ENCODE assay signal across 8 cellular contexts in the genomic region with DNA sequence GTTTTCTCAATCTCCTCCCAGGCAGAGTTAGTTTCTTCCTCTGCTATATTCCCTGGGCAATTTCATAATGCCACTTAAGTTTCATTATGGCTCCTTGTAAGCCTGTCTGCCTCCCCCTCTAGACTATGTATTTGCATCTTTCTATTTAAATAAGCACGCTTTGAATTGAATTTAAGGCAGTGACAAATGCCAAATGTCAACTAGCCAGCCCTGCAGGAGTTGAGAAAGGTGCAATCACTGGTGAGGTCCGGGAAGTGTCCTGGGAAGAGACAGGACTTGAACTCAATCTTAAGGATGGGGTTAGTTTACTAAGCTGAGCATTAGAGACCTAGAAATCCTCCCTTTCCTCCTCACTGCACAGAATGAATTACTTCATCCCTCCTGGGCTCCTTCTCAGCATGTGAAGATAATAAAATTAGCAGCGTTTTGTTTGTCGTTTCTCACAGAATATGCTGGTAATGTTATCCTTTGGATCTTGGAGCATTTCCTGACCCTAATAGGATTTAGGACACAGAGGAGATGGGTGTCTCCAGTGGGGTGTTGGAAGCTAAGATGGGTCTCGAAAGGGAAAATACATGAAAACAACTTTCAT. TPM values are rescaled to one million over a fixed set of nuclear protein-coding genes. Genes with fewer than 3 reads are reported as not detected.
DNase-seq lines count a peak whose midpoint lies in the region; ATAC-seq and TF ChIP-seq lines count a peak whose summit lies in the region.

No MANE protein-coding gene starts in this region.

- DNase-seq in GM12864 (ENCODE audit: low read depth) (no peak), mammary epithelial cell (no peak), DMS53 (lab: John Stamatoyannopoulos, UW) (no peak), activated gamma-delta T cell (lab: John Stamatoyannopoulos, UW) (no peak)

- dilution Hi-C loops in mammary epithelial cell (cut with HindIII; ENCODE audit: low sequenced_read_pairs) = no loop called here

- H3K4me3 ChIP-seq in GM12864 (ENCODE audit: low read depth, low read length) (peak overlapping the region; percentile 94), mammary epithelial cell (replicated peaks in 1 of 3; ENCODE audit: insufficient read depth in 1 of 3, low read depth in 2 of 3, low read length in 3 of 3) (peak overlapping the region; percentile 63 to 90 (median 68)), neutrophil (ENCODE audit: low read depth in 1 of 2, low read length in 1 of 2) (peak overlapping the region; percentile 94 to 97)

- peak overlapping the region; percentile 74 for H3K4me2 ChIP-seq in mammary epithelial cell (ENCODE audit: insufficient read depth, low read depth, low read length)

- H3K27ac ChIP-seq in mammary epithelial cell (ENCODE audit: insufficient read depth, low read depth, low read length) (peak overlapping the region; percentile 92), neutrophil (peak overlapping the region; percentile 88)

- H3K9me3 ChIP-seq in mammary epithelial cell (replicated peaks; ENCODE audit: insufficient read depth, low read length) = peaks cover 3% of the 10 kb centered on the region
- no peaks in the 10 kb centered on the region for H3K9me3 ChIP-seq in neutrophil

- H3K4me1 ChIP-seq in mammary epithelial cell (ENCODE audit: insufficient read depth, low read length) (peaks cover 39% of the 10 kb centered on the region), neutrophil (ENCODE audit: control insufficient read depth in 1 of 2, insufficient read depth in 1 of 2, low read depth in 1 of 2, low read length in 1 of 2) (peaks cover 14 to 19% of the 10 kb centered on the region in 2 experiments)

- 91% methylated on average over 5 of the region's 5 CpGs for WGBS in mammary epithelial cell (ENCODE audit: low coverage, missing lambda C conversion rate)

- BruUV-seq in mammary epithelial cell (replicated peaks; lab: Mats Ljungman, UMichigan) = no TSS peak

- H3K27me3 ChIP-seq in mammary epithelial cell (ENCODE audit: insufficient read depth, low read length) (no peaks in the 10 kb centered on the region), neutrophil (no peaks in the 10 kb centered on the region)

- H3K79me2 ChIP-seq in mammary epithelial cell (ENCODE audit: insufficient read depth, low read length) = peaks cover 30% of the 10 kb centered on the region

- CTCF ChIA-PET in mammary epithelial cell (lab: Charles Lee; ENCODE audit: low non-redundant PET) = no interaction called here

- ATAC-seq in HG03378 (IDR thresholded peaks at IDR 0.05; ENCODE audit: unreplicated experiment) = peak; percentile 25
- no peak for ATAC-seq in GM21619 (IDR thresholded peaks at IDR 0.05; ENCODE audit: unreplicated experiment)
- no peak for ATAC-seq in HG03280 (IDR thresholded peaks at IDR 0.05; ENCODE audit: unreplicated experiment)

- H2AFZ ChIP-seq in mammary epithelial cell (ENCODE audit: low read depth, low read length) = no peak overlapping the region

- H3K36me3 ChIP-seq in mammary epithelial cell (ENCODE audit: insufficient read depth, low read length) = no peaks in the 10 kb centered on the region
- H3K36me3 ChIP-seq in neutrophil = peaks cover 13% of the 10 kb centered on the region

- TF ChIP-seq CTCF in GM12864 (IDR thresholded peaks at IDR 0.05; ENCODE audit: low read depth, low read length, missing control alignments) (no peak), mammary epithelial cell (conservative IDR thresholded peaks at IDR 0.05 in 1 of 2, IDR thresholded peaks at IDR 0.05 in 1 of 2; ENCODE audit: extremely low read depth in 1 of 2, insufficient read depth in 1 of 2, low read depth in 1 of 2, low read length in 2 of 2) (no peak), neutrophil (IDR thresholded peaks at IDR 0.05) (no peak)

- intact Hi-C loops in mammary epithelial cell (cut with micrococcal nuclease) = no loop called here

- in situ Hi-C loops in mammary epithelial cell (cut with MboI; ENCODE audit: low sequenced_read_pairs in 2 of 2) = no loop called here

- H3K9ac ChIP-seq in mammary epithelial cell (ENCODE audit: insufficient read depth, low read length) = peak overlapping the region; percentile 95

- no peaks in the 10 kb centered on the region for H4K20me1 ChIP-seq in mammary epithelial cell (ENCODE audit: insufficient read depth, low read length)

RNA-seq across cellular contexts. Expression of a gene that starts 1.6 kb away (rescaled TPM):
- total RNA-seq in mammary epithelial cell = 10 to 100 TPM; 32.0 to 51.2 TPM
- polyA plus RNA-seq in mammary epithelial cell = 19.2 TPM
- polyA minus RNA-seq in mammary epithelial cell = 36.2 TPM

RNA-seq across cellular contexts. Expression of a gene that starts 25.3 kb away (rescaled TPM):
- 1 to 10 TPM; 5.2 to 6.8 TPM for total RNA-seq in mammary epithelial cell
- 5.7 TPM for polyA plus RNA-seq in mammary epithelial cell
- polyA minus RNA-seq in mammary epithelial cell = 1.7 TPM
